In the genomic region with DNA sequence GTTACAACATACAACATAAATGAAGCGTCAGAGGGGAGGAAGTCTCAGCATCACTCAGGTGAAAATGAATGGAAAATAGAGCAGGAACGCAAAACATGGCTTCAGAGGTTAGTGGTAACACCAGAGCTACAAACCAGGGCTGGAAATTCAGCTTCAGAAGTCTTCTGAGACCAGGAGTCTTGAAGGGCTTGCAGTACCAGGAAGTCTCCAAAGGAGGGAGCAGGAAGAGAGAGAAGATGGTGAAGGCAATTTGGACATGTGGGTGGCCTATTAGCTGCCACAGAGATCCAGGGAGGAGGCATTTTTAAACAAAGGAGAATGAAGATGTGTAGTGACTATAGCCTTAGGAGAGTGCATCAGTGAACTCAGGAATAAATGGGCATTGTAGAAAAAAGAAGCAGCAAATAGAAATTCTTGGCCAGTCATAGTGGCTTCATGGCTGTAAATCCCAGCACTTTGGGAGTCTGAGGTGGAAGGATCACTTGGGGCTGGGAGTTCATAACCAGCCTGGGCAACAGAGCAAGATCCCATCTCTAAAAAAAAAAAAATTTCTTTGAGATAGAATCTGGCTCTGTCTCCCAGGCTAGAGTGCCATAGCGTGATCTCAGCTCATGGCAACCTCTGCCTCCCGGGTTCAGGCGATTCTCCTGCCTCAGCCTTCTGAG, we compare ENCODE assay signal across 1 cellular context.
TF ChIP-seq lines count a peak whose summit lies in the region.

No MANE protein-coding gene starts in this region.

TF ChIP-seq in K562, 482 proteins besides CTCF, POLR2A, EP300 and RAD21 (continues in another document):
- TF ChIP-seq MLLT1 (IDR thresholded peaks at IDR 0.05) (peak in 1 of 2 experiments; percentile 15; a peak in 2 of 4 replicates), ERF (CRISPR knock-in tag; IDR thresholded peaks at IDR 0.05) (no peak), ZNF444 (CRISPR knock-in tag; IDR thresholded peaks at IDR 0.05) (no peak), PTBP1 (IDR thresholded peaks at IDR 0.05; ENCODE audit: low read depth, low read length) (no peak), HDAC3 (IDR thresholded peaks at IDR 0.05; ENCODE audit: borderline replicate concordance, partially characterized antibody) (no peak), ETS2 (tag; IDR thresholded peaks at IDR 0.05; ENCODE audit: borderline replicate concordance, poor library complexity, severe bottlenecking) (no peak), SREBF1 (IDR thresholded peaks at IDR 0.05; ENCODE audit: borderline replicate concordance, low read depth, low read length) (no peak), KLF10 (CRISPR knock-in tag; IDR thresholded peaks at IDR 0.05) (no peak), MYBL2 (IDR thresholded peaks at IDR 0.05; ENCODE audit: low read depth) (no peak), MYBL2 (CRISPR knock-in tag; IDR thresholded peaks at IDR 0.05; ENCODE audit: borderline replicate concordance) (no peak), TAL1 (IDR thresholded peaks at IDR 0.05) (no peak), NELFE (IDR thresholded peaks at IDR 0.05; ENCODE audit: insufficient read depth, insufficient read length) (no peak), KLF16 (IDR thresholded peaks at IDR 0.05) (no peak), NBN (IDR thresholded peaks at IDR 0.05; ENCODE audit: low read depth) (peak; percentile 75; the same call in 1 of the 2 replicates), RNF219 (CRISPR knock-in tag; IDR thresholded peaks at IDR 0.05) (no peak), YBX1 (IDR thresholded peaks at IDR 0.05) (no peak), ZNF583 (CRISPR knock-in tag; IDR thresholded peaks at IDR 0.05) (no peak), EP400 (IDR thresholded peaks at IDR 0.05) (peak; percentile 52; the same call in 1 of the 2 replicates), NR1H2 (CRISPR knock-in tag; IDR thresholded peaks at IDR 0.05) (no peak), HDAC2 (IDR thresholded peaks at IDR 0.05) (no peak), ZNF785 (CRISPR knock-in tag; IDR thresholded peaks at IDR 0.05) (no peak), NCOA1 (IDR thresholded peaks at IDR 0.05; ENCODE audit: low read depth) (no peak), ZC3H4 (CRISPR knock-in tag; IDR thresholded peaks at IDR 0.05; ENCODE audit: borderline replicate concordance) (no peak), TEAD4 (IDR thresholded peaks at IDR 0.05; ENCODE audit: low read length) (no peak), TEAD4 (CRISPR knock-in tag; IDR thresholded peaks at IDR 0.05; ENCODE audit: borderline replicate concordance) (no peak), MTA3 (IDR thresholded peaks at IDR 0.05; ENCODE audit: borderline replicate concordance) (0 out of 2 replicates have a peak, but pooled peaks have one; percentile 10), SAP30 (IDR thresholded peaks at IDR 0.05; ENCODE audit: borderline replicate concordance, insufficient read depth, low read depth, low read length, poor library complexity, severe bottlenecking) (no peak), ZNF431 (CRISPR knock-in tag; IDR thresholded peaks at IDR 0.05) (no peak), DACH1 (IDR thresholded peaks at IDR 0.05; ENCODE audit: partially characterized antibody) (no peak), ZNF146 (CRISPR knock-in tag; IDR thresholded peaks at IDR 0.05; ENCODE audit: unreplicated experiment) (no peak), ZNF24 (IDR thresholded peaks at IDR 0.05) (no peak), GMEB1 (CRISPR knock-in tag; IDR thresholded peaks at IDR 0.05) (no peak), FOXA1 (IDR thresholded peaks at IDR 0.05; ENCODE audit: borderline replicate concordance) (no peak), ZNF668 (CRISPR knock-in tag; IDR thresholded peaks at IDR 0.05) (no peak), CEBPB (tag; IDR thresholded peaks at IDR 0.05) (no peak), KDM5B (IDR thresholded peaks at IDR 0.05; ENCODE audit: insufficient replicate concordance, low read depth, low read length) (no peak), NFIC (IDR thresholded peaks at IDR 0.05) (no peak), ILF3 (IDR thresholded peaks at IDR 0.05; ENCODE audit: borderline replicate concordance) (no peak), COPS2 (conservative IDR thresholded peaks at IDR 0.05) (no peak), ZNF395 (CRISPR knock-in tag; IDR thresholded peaks at IDR 0.05) (no peak), POLR3G (IDR thresholded peaks at IDR 0.05; ENCODE audit: extremely low read depth, insufficient read length, insufficient replicate concordance) (no peak), PHB (CRISPR knock-in tag; IDR thresholded peaks at IDR 0.05) (no peak)
- TF ChIP-seq, protein P1, sequence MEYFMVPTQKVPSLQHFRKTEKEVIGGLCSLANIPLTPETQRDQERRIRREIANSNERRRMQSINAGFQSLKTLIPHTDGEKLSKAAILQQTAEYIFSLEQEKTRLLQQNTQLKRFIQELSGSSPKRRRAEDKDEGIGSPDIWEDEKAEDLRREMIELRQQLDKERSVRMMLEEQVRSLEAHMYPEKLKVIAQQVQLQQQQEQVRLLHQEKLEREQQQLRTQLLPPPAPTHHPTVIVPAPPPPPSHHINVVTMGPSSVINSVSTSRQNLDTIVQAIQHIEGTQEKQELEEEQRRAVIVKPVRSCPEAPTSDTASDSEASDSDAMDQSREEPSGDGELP (CRISPR knock-in tag; IDR thresholded peaks at IDR 0.05; ENCODE audit: borderline replicate concordance): no peak
- TF ChIP-seq, protein P2, sequence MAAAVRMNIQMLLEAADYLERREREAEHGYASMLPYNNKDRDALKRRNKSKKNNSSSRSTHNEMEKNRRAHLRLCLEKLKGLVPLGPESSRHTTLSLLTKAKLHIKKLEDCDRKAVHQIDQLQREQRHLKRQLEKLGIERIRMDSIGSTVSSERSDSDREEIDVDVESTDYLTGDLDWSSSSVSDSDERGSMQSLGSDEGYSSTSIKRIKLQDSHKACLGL (CRISPR knock-in tag; IDR thresholded peaks at IDR 0.05; ENCODE audit: borderline replicate concordance, poor library complexity, severe bottlenecking): no peak
- TF ChIP-seq, protein P3, sequence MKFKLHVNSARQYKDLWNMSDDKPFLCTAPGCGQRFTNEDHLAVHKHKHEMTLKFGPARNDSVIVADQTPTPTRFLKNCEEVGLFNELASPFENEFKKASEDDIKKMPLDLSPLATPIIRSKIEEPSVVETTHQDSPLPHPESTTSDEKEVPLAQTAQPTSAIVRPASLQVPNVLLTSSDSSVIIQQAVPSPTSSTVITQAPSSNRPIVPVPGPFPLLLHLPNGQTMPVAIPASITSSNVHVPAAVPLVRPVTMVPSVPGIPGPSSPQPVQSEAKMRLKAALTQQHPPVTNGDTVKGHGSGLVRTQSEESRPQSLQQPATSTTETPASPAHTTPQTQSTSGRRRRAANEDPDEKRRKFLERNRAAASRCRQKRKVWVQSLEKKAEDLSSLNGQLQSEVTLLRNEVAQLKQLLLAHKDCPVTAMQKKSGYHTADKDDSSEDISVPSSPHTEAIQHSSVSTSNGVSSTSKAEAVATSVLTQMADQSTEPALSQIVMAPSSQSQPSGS (CRISPR knock-in tag; IDR thresholded peaks at IDR 0.05): no peak
- TF ChIP-seq, protein P4, sequence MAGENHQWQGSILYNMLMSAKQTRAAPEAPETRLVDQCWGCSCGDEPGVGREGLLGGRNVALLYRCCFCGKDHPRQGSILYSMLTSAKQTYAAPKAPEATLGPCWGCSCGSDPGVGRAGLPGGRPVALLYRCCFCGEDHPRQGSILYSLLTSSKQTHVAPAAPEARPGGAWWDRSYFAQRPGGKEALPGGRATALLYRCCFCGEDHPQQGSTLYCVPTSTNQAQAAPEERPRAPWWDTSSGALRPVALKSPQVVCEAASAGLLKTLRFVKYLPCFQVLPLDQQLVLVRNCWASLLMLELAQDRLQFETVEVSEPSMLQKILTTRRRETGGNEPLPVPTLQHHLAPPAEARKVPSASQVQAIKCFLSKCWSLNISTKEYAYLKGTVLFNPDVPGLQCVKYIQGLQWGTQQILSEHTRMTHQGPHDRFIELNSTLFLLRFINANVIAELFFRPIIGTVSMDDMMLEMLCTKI (IDR thresholded peaks at IDR 0.05; ENCODE audit: partially characterized antibody): no peak
